16 cellular contexts compared by ENCODE assay signal in the genomic region with DNA sequence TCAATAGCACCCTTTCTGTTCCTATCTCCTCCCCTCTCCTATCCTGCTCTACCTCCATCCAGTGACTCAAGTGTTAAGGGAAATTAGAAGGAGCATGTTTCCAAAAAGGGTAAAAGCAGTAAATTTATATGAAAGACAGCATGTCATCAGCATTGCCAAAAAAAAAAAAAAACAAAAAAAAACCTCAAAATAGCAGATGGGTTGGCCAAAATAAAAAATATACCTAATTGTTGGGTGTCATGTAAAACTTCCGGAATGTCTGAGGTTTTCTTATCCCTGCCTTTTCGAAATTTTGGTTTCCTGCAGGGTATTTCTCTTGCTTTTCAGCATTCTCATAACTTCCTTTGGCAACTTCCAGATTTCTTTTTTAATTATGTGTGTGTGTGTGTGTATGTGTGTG.
DNase-seq lines count a peak whose midpoint lies in the region; TF ChIP-seq lines count a peak whose summit lies in the region.
"Had no signal": no experiment of that assay in that cellular context is flagged by ENCODE, and none has a peak within 500 bp of the region (broad histone marks: within the 10 kb centered on the region; RNA-seq: fewer than 3 reads in every experiment).

No MANE protein-coding gene starts in this region.

- no peaks in the 10 kb centered on the region for H4K20me1 ChIP-seq in PC-9 (ENCODE audit: insufficient read depth)

- H3K27ac ChIP-seq in ACC112 (ENCODE audit: low read depth, low read length) (no peak overlapping the region), PC-9 (peak overlapping the region; percentile 35; the same call in 1 of the 2 replicates), sigmoid colon (no peak overlapping the region)
- H3K27ac ChIP-seq in CD4-positive, alpha-beta memory T cell (ENCODE audit: low read depth, low read length) = no peak overlapping the region

- H3K4me3 Mint-ChIP-seq in CD4-positive, alpha-beta memory T cell = no peak overlapping the region
- H3K4me3 Mint-ChIP-seq: CD8-positive, alpha-beta memory T cell had no signal

- BruUV-seq in PC-9 (replicated peaks; lab: Mats Ljungman, UMichigan) = no TSS peak

- H3K79me2 ChIP-seq in ACC112 (ENCODE audit: control insufficient read depth, insufficient read depth, low read length, unreplicated experiment) (no peaks in the 10 kb centered on the region), PC-9 (ENCODE audit: low read depth) (no peaks in the 10 kb centered on the region)

- POLR2A ChIA-PET in PC-9 (lab: Charles Lee; ENCODE audit: unreplicated experiment) = interaction anchor here (0.6 kb wide), 1 partner anchor 223 kb away, joined by 6 read pairs; no protein-coding TSS in a partner anchor
- POLR2A ChIA-PET in CD4-positive, alpha-beta memory T cell (lab: Charles Lee; ENCODE audit: partially characterized antibody) = no interaction called here

- no peak overlapping the region for H3K27ac Mint-ChIP-seq in CD4-positive, alpha-beta memory T cell

- 48 to 88% methylated on average over 2 of the region's 2 CpGs for WGBS in sigmoid colon, 2 donors

- peaks cover 0 to 2% of the 10 kb centered on the region in 2 donors for H3K27me3 Mint-ChIP-seq in CD4-positive, alpha-beta memory T cell

- H3K4me1 ChIP-seq in ACC112 (ENCODE audit: control insufficient read depth, insufficient read depth, low read length, unreplicated experiment) (peaks cover 33% of the 10 kb centered on the region), PC-9 (replicated peaks; ENCODE audit: insufficient read depth) (peaks cover 33% of the 10 kb centered on the region), sigmoid colon (peaks cover 0 to 4% (median 0%) of the 10 kb centered on the region in 4 donors)
- peaks cover 23% of the 10 kb centered on the region for H3K4me1 ChIP-seq in CD4-positive, alpha-beta memory T cell (ENCODE audit: insufficient read depth, low read length)

- peak overlapping the region; percentile 23; the same call in 1 of the 2 replicates for H3K4me2 ChIP-seq in PC-9

- no peak overlapping the region for H3K4me3 ChIP-seq in ACC112 (ENCODE audit: low read depth, low read length)
- H3K4me3 ChIP-seq in PC-9 = no peak overlapping the region
- H3K4me3 ChIP-seq in fibroblast of pulmonary artery (replicated peaks; ENCODE audit: low read depth, low read length) = no peak overlapping the region
- H3K4me3 ChIP-seq in sigmoid colon = no peak overlapping the region
- H3K4me3 ChIP-seq in CD4-positive, alpha-beta memory T cell (ENCODE audit: low read length in 2 of 2) = no peak overlapping the region

- H3K9me2 ChIP-seq in PC-9 (ENCODE audit: insufficient read depth) = no peaks in the 10 kb centered on the region

- CTCF ChIA-PET in PC-9 (lab: Charles Lee) = no interaction called here
- CTCF ChIA-PET in CD4-positive, alpha-beta memory T cell (lab: Charles Lee; ENCODE audit: partially characterized antibody) = no interaction called here

- no peaks in the 10 kb centered on the region for H3K9me3 Mint-ChIP-seq in CD4-positive, alpha-beta memory T cell

- H3K9me3 ChIP-seq in PC-9 (ENCODE audit: insufficient read depth, low read depth) (no peaks in the 10 kb centered on the region), sigmoid colon (no peaks in the 10 kb centered on the region)
- no peaks in the 10 kb centered on the region for H3K9me3 ChIP-seq in CD4-positive, alpha-beta memory T cell (ENCODE audit: control insufficient read depth in 1 of 2, low read length in 2 of 2)

- H3K36me3 ChIP-seq in ACC112 (ENCODE audit: insufficient read depth, low read length) (peaks cover 11% of the 10 kb centered on the region), PC-9 (ENCODE audit: low read depth) (no peaks in the 10 kb centered on the region), sigmoid colon (no peaks in the 10 kb centered on the region)
- H3K36me3 ChIP-seq in CD4-positive, alpha-beta memory T cell (ENCODE audit: insufficient read depth, low read length) = no peaks in the 10 kb centered on the region

- no peak for TF ChIP-seq POLR2A in sigmoid colon (IDR thresholded peaks at IDR 0.05)

- intact Hi-C loops in PC-9 (cut with micrococcal nuclease; ENCODE audit: unreplicated experiment) = no loop called here
- intact Hi-C loops in sigmoid colon (cut with DNase I) = no loop called here
- intact Hi-C loops in CD4-positive, alpha-beta memory T cell (cut with micrococcal nuclease) = no loop called here

- no peaks in the 10 kb centered on the region for H3K36me3 Mint-ChIP-seq in CD4-positive, alpha-beta memory T cell
- H3K36me3 Mint-ChIP-seq: CD8-positive, alpha-beta memory T cell had no signal

- peak; percentile 11 for DNase-seq in KG1 (lab: John Stamatoyannopoulos, UW)
- no peak for DNase-seq in PC-9
- peak; percentile 50 for DNase-seq in fibroblast of pulmonary artery (ENCODE audit: low read depth)
- no peak for DNase-seq in sigmoid colon
- no peak for DNase-seq in effector CD8-positive, alpha-beta T cell (lab: John Stamatoyannopoulos, UW)
- no peak for DNase-seq in COLO829 (ENCODE audit: low spot score)
- no peak for DNase-seq in CD4-positive, alpha-beta memory T cell
- DNase-seq: CD8-positive, alpha-beta memory T cell; DMS 273 treated with DMSO at 0.1 percent for 48 hours; GOT3; NCI-H1417; NCI-H2029 treated with DMSO at 0.1 percent for 48 hours; NCI-H2227 treated with DMSO at 0.1 percent for 48 hours; NCI-H524 treated with DMSO at 0.1 percent for 48 hours; SHP77 had no signal

- peak overlapping the region; percentile 36 for H2AFZ ChIP-seq in ACC112 (ENCODE audit: low read length, unreplicated experiment)
- H2AFZ ChIP-seq in PC-9 = no peak overlapping the region

- TF ChIP-seq CTCF in PC-9 (conservative IDR thresholded peaks at IDR 0.05) = no peak
- no peak for TF ChIP-seq CTCF in fibroblast of pulmonary artery (IDR thresholded peaks at IDR 0.05; ENCODE audit: low read length, missing control alignments)
- no peak for TF ChIP-seq CTCF in sigmoid colon (IDR thresholded peaks at IDR 0.05)

- H3K27me3 ChIP-seq in ACC112 (ENCODE audit: insufficient read depth, low read length) (no peaks in the 10 kb centered on the region), PC-9 (ENCODE audit: insufficient read depth, low read depth) (no peaks in the 10 kb centered on the region), sigmoid colon (no peaks in the 10 kb centered on the region)
- H3K27me3 ChIP-seq in CD4-positive, alpha-beta memory T cell (ENCODE audit: insufficient read depth, low read length) = no peaks in the 10 kb centered on the region

- TF ChIP-seq EP300 in sigmoid colon (IDR thresholded peaks at IDR 0.05) = no peak

- peaks cover 16% of the 10 kb centered on the region for H3F3A ChIP-seq in PC-9 (ENCODE audit: insufficient read depth, low read depth)

- peaks cover 10 to 35% (median 18%) of the 10 kb centered on the region in 4 donors for H3K4me1 Mint-ChIP-seq in CD4-positive, alpha-beta memory T cell

Comparison
In these comparisons a context has a peak if more than half of its experiments do, and no peak if none do; other contexts are left out.
1. DNase-seq: peak in KG1 (single experiment) and fibroblast of pulmonary artery (single experiment); none in PC-9 (0 of 2), sigmoid colon (single experiment), effector CD8-positive, alpha-beta T cell (single experiment), COLO829 (single experiment) and CD4-positive, alpha-beta memory T cell (0 of 5).